1 cellular context compared by ENCODE assay signal in the genomic region with DNA sequence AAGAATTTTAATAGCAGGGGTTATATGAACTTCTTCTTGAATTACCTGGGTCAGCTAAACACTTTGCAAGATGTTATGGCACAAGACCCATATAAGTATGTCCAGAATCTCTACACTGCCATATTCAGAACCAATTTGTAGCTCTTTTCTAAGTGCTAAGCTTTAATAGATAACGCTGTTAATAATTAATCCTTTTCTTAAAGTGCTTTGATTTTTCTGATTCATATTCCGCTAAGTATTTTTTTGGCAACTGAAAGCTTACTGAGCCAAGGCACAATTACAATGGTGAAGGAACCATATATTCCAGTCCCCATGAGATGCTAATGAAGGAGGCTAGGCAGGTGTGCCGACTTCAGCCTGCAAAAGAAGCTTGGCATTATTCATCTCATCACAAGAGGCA.
TF ChIP-seq lines count a peak whose summit lies in the region.

No MANE protein-coding gene starts in this region.

TF ChIP-seq in H1, 55 proteins besides CTCF, POLR2A, EP300 and RAD21:
- TF ChIP-seq POLR2AphosphoS5 (IDR thresholded peaks at IDR 0.05; ENCODE audit: low read depth, low read length): no peak
- TF ChIP-seq EZH2 (IDR thresholded peaks at IDR 0.05; ENCODE audit: low read depth, low read length, severe bottlenecking): no peak
- TF ChIP-seq MAFK (IDR thresholded peaks at IDR 0.05; ENCODE audit: low read depth, low read length): no peak
- TF ChIP-seq HDAC6 (IDR thresholded peaks at IDR 0.05; ENCODE audit: low read depth, low read length): no peak
- TF ChIP-seq CBX5 (IDR thresholded peaks at IDR 0.05; ENCODE audit: low read depth, low read length): no peak
- no peak for TF ChIP-seq FOSL1 (IDR thresholded peaks at IDR 0.05; ENCODE audit: insufficient read depth, low read depth, low read length)
- no peak for TF ChIP-seq CBX8 (IDR thresholded peaks at IDR 0.05; ENCODE audit: borderline replicate concordance, low read depth, low read length)
- TF ChIP-seq SIX5 (IDR thresholded peaks at IDR 0.05; ENCODE audit: low read depth, low read length): no peak
- TF ChIP-seq TCF12 (IDR thresholded peaks at IDR 0.05; ENCODE audit: low read depth, low read length): no peak
- no peak for TF ChIP-seq SRF (IDR thresholded peaks at IDR 0.05; ENCODE audit: low read depth, low read length)
- TF ChIP-seq KDM4A (IDR thresholded peaks at IDR 0.05; ENCODE audit: low read depth, low read length, severe bottlenecking): no peak
